ENCODE assay signal across 1 cellular context in the genomic region with DNA sequence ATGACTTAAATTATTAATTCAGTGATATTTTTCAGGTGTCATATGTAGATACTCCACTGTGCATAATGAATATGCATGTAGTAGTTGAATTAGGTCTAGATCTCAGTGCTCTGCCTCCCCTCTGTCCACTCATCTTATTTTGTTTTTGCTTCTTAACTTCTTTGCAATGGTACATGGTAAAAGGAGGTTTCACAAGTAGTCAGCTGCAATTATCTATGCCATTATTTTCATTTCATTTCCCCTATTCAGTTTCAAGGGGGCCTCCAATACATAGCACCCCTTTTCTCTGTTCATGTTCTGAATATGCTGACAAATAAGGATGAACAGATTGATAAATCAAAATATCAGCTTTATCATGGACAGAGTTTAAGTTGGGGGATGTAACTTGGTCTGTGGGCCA.
TF ChIP-seq lines count a peak whose summit lies in the region.

No MANE protein-coding gene starts in this region.

TF ChIP-seq in WTC11, 78 proteins besides CTCF, POLR2A, EP300 and RAD21 (continued from another document):
- TF ChIP-seq, protein P1, sequence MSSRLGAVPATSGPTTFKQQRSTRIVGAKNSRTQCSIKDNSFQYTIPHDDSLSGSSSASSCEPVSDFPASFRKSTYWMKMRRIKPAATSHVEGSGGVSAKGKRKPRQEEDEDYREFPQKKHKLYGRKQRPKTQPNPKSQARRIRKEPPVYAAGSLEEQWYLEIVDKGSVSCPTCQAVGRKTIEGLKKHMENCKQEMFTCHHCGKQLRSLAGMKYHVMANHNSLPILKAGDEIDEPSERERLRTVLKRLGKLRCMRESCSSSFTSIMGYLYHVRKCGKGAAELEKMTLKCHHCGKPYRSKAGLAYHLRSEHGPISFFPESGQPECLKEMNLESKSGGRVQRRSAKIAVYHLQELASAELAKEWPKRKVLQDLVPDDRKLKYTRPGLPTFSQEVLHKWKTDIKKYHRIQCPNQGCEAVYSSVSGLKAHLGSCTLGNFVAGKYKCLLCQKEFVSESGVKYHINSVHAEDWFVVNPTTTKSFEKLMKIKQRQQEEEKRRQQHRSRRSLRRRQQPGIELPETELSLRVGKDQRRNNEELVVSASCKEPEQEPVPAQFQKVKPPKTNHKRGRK (CRISPR knock-in tag; IDR thresholded peaks at IDR 0.05; ENCODE audit: borderline replicate concordance), result no peak
- TF ChIP-seq, protein P2, sequence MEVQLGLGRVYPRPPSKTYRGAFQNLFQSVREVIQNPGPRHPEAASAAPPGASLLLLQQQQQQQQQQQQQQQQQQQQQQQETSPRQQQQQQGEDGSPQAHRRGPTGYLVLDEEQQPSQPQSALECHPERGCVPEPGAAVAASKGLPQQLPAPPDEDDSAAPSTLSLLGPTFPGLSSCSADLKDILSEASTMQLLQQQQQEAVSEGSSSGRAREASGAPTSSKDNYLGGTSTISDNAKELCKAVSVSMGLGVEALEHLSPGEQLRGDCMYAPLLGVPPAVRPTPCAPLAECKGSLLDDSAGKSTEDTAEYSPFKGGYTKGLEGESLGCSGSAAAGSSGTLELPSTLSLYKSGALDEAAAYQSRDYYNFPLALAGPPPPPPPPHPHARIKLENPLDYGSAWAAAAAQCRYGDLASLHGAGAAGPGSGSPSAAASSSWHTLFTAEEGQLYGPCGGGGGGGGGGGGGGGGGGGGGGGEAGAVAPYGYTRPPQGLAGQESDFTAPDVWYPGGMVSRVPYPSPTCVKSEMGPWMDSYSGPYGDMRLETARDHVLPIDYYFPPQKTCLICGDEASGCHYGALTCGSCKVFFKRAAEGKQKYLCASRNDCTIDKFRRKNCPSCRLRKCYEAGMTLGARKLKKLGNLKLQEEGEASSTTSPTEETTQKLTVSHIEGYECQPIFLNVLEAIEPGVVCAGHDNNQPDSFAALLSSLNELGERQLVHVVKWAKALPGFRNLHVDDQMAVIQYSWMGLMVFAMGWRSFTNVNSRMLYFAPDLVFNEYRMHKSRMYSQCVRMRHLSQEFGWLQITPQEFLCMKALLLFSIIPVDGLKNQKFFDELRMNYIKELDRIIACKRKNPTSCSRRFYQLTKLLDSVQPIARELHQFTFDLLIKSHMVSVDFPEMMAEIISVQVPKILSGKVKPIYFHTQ (CRISPR knock-in tag; IDR thresholded peaks at IDR 0.05), result no peak
- TF ChIP-seq, protein P3, sequence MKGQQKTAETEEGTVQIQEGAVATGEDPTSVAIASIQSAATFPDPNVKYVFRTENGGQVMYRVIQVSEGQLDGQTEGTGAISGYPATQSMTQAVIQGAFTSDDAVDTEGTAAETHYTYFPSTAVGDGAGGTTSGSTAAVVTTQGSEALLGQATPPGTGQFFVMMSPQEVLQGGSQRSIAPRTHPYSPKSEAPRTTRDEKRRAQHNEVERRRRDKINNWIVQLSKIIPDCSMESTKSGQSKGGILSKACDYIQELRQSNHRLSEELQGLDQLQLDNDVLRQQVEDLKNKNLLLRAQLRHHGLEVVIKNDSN (CRISPR knock-in tag; IDR thresholded peaks at IDR 0.05), result no peak
- TF ChIP-seq FOXK1 (CRISPR knock-in tag; IDR thresholded peaks at IDR 0.05), result no peak
- TF ChIP-seq, protein P4, sequence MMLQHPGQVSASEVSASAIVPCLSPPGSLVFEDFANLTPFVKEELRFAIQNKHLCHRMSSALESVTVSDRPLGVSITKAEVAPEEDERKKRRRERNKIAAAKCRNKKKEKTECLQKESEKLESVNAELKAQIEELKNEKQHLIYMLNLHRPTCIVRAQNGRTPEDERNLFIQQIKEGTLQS (CRISPR knock-in tag; conservative IDR thresholded peaks at IDR 0.05), result no peak
